ENCODE assay signal across 9 cellular contexts in the genomic region with DNA sequence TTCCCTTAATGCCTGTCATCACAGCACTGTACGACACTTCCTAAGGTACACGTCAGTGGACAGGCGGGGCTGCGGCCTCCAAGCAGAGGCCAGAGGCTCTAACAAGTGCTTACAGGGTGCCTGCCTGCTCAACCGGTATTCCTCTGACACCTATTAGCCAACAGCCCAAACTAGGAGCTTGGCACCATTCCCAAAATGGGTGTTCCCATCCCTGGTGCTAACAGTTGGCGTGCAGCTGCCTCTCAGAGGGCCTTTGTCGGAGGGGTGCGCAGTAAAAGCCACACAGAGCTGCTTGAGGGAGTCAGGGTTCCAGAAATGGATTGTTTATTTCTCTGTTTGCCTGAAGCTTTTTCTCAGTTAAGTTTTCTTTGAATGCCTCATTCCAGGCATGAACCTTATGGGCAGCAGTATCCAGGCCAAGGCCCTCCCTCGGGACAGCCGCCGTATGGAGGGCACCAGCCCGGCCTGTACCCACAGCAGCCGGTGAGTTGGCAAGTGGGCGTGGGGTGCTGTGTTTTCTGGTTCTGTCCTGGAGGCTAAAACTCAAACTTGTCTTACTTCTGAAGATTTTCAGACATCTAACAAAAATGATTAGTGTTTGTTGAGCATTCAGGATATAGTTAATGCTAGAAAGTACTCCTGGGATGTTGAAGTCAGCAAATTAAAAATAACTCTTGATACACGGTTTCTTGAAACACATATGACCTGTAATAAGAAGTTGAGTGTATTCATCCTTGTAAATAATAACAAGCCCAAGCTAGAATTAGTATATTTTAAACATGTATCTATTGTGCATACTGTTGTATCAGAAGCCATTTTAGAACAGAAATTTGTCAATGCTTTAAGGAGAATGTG.
DNase-seq lines count a peak whose midpoint lies in the region; ATAC-seq and TF ChIP-seq lines count a peak whose summit lies in the region.
"Had no signal": no experiment of that assay in that cellular context is flagged by ENCODE, and none has a peak within 500 bp of the region (broad histone marks: within the 10 kb centered on the region; RNA-seq: fewer than 3 reads in every experiment).

No MANE protein-coding gene starts in this region.

- TF ChIP-seq CTCF in VCaP (conservative IDR thresholded peaks at IDR 0.05) (no peak), tibial nerve (IDR thresholded peaks at IDR 0.05) (no peak)

- peak; percentile 75 for DNase-seq in NCI-H1436 treated with DMSO at 0.1 percent for 48 hours (lab: John Stamatoyannopoulos, UW)
- DNase-seq in iPS DF 6.9 (ENCODE audit: low read depth, low spot score) = no peak
- DNase-seq in tibial nerve (ENCODE audit: low spot score in 2 of 2) = peak in 1 of 2 donors; percentile 12
- no peak for DNase-seq in activated T-cell treated with anti-CD3 and anti-CD28 coated beads, Interleukin-2, amount 50 U/mL, for 72 hours
- DNase-seq in GM19240 (ENCODE audit: insufficient read length, low spot score) = no peak
- DNase-seq in hippocampal formation (lab: John Stamatoyannopoulos, UW) = no peak

- H3K36me3 Mint-ChIP-seq in activated T-cell treated with anti-CD3 and anti-CD28 coated beads, Interleukin-2, amount 50 U/mL, for 72 hours (ENCODE audit: insufficient read depth in 2 of 2) = peaks cover 5 to 10% of the 10 kb centered on the region in 2 donors

- no peak for TF ChIP-seq EP300 in tibial nerve (IDR thresholded peaks at IDR 0.05)

- no peaks in the 10 kb centered on the region for H3K27me3 Mint-ChIP-seq in activated T-cell treated with anti-CD3 and anti-CD28 coated beads, Interleukin-2, amount 50 U/mL, for 72 hours (ENCODE audit: low read depth)
- H3K27me3 Mint-ChIP-seq: activated naive CD8-positive, alpha-beta T cell had no signal

- no peaks in the 10 kb centered on the region for H3K9me3 Mint-ChIP-seq in activated T-cell treated with anti-CD3 and anti-CD28 coated beads, Interleukin-2, amount 50 U/mL, for 72 hours

- no peak for ATAC-seq in activated T-cell treated with anti-CD3 and anti-CD28 coated beads, Interleukin-2, amount 50 U/mL, for 72 hours (replicated peaks in 1 of 2)
- no peak for ATAC-seq in GM21528 (IDR thresholded peaks at IDR 0.05; ENCODE audit: low FRiP score, unreplicated experiment)

- TF ChIP-seq POLR2A in tibial nerve (IDR thresholded peaks at IDR 0.05) = no peak

- no peaks in the 10 kb centered on the region for H3K4me1 ChIP-seq in iPS DF 6.9 (ENCODE audit: control insufficient read depth, insufficient read depth, low read length)
- peaks cover 0 to 8% (median 0%) of the 10 kb centered on the region in 4 donors for H3K4me1 ChIP-seq in tibial nerve

- no peaks in the 10 kb centered on the region for H3K9me3 ChIP-seq in iPS DF 6.9 (ENCODE audit: control insufficient read depth, insufficient read depth, low read length)
- no peaks in the 10 kb centered on the region for H3K9me3 ChIP-seq in tibial nerve

- H3K4me3 ChIP-seq in iPS DF 6.9 (ENCODE audit: low read length) (peak overlapping the region; percentile 7; the same call in 1 of the 2 replicates), tibial nerve (no peak overlapping the region)

- no CpG with 5 or more reads among the region's 15 CpGs for WGBS in iPS DF 6.9 (ENCODE audit: insufficient coverage, insufficient read length)
- 45 to 54% methylated on average over 15 of the region's 15 CpGs for WGBS in tibial nerve, 2 donors

- H3K36me3 ChIP-seq in iPS DF 6.9 (ENCODE audit: control insufficient read depth, insufficient read depth, low read length) = peaks cover 16% of the 10 kb centered on the region
- H3K36me3 ChIP-seq in tibial nerve = peaks cover 3 to 86% (median 20%) of the 10 kb centered on the region in 3 donors

- H3K27me3 ChIP-seq in iPS DF 6.9 (ENCODE audit: control insufficient read depth, insufficient read depth, low read length) (no peaks in the 10 kb centered on the region), tibial nerve (no peaks in the 10 kb centered on the region)

- H3K27ac Mint-ChIP-seq in activated T-cell treated with anti-CD3 and anti-CD28 coated beads, Interleukin-2, amount 50 U/mL, for 72 hours = no peak overlapping the region
- H3K27ac Mint-ChIP-seq: activated naive CD8-positive, alpha-beta T cell had no signal

- no peak overlapping the region for H3K4me3 Mint-ChIP-seq in activated T-cell treated with anti-CD3 and anti-CD28 coated beads, Interleukin-2, amount 50 U/mL, for 72 hours
- H3K4me3 Mint-ChIP-seq: activated naive CD8-positive, alpha-beta T cell had no signal

- H3K27ac ChIP-seq in VCaP = peak overlapping the region; percentile 91
- H3K27ac ChIP-seq in iPS DF 6.9 (ENCODE audit: low read length) = no peak overlapping the region
- peak overlapping the region; percentile 13 to 61 (median 49) for H3K27ac ChIP-seq in tibial nerve

- peaks cover 6% of the 10 kb centered on the region for H3K4me1 Mint-ChIP-seq in activated T-cell treated with anti-CD3 and anti-CD28 coated beads, Interleukin-2, amount 50 U/mL, for 72 hours (ENCODE audit: low read depth)
